In genomic region chr4:152099061-152099425, GRCh38 we compare ENCODE assay signal across 18 cellular contexts.
DNase-seq lines count a peak whose midpoint lies in the region; ATAC-seq, FAIRE-seq and TF ChIP-seq lines count a peak whose summit lies in the region.
"Had no signal": no experiment of that assay in that cellular context is flagged by ENCODE, and none has a peak within 500 bp of the region (broad histone marks: within the 10 kb centered on the region; RNA-seq: fewer than 3 reads in every experiment).

No MANE protein-coding gene starts in this region.

- no peaks in the 10 kb centered on the region for H3K9me2 ChIP-seq in OCI-LY1 (ENCODE audit: low read depth, low read length)

- no peaks in the 10 kb centered on the region for H4K20me1 ChIP-seq in OCI-LY1 (ENCODE audit: insufficient read depth, low read length)

- H3K4me3 ChIP-seq in OCI-LY1 (ENCODE audit: low read depth, low read length, poor library complexity, severe bottlenecking), result no peak overlapping the region
- no peak overlapping the region for H3K4me3 ChIP-seq in bronchial epithelial cell (ENCODE audit: low read depth, low read length)
- H3K4me3 ChIP-seq in thymus (ENCODE audit: low read length), result no peak overlapping the region
- H3K4me3 ChIP-seq in kidney (ENCODE audit: low read length in 2 of 2), result no peak overlapping the region
- H3K4me3 ChIP-seq: coronary artery, skin epidermis had no signal

- peaks cover 29% of the 10 kb centered on the region for H3K4me1 ChIP-seq in OCI-LY1 (ENCODE audit: insufficient read depth, low read length, severe bottlenecking)
- peaks cover 85% of the 10 kb centered on the region for H3K4me1 ChIP-seq in thymus (ENCODE audit: control insufficient read depth, insufficient read depth, low read length)
- no peaks in the 10 kb centered on the region for H3K4me1 ChIP-seq in kidney (ENCODE audit: control insufficient read depth in 1 of 2, insufficient read depth in 1 of 2, low read depth in 1 of 2, low read length in 2 of 2)
- H3K4me1 ChIP-seq: BE2C had no signal

- intact Hi-C loops in kidney (cut with DNase I), result no loop called here

- 69% methylated on average over 6 of the region's 6 CpGs for WGBS in thymus

- no peak for ATAC-seq in stimulated activated naive CD8-positive, alpha-beta T cell treated with anti-CD3 and anti-CD28 coated beads, Interleukin-15, amount 100 ng/mL, for 72 hours
- ATAC-seq in stimulated activated naive CD8-positive, alpha-beta T cell treated with anti-CD3 and anti-CD28 coated beads, Interleukin-15, Interleukin-2, amounts not matched to agents 100 U/mL and 50 U/mL, for 24 hours, result no peak
- ATAC-seq in GM21381 (IDR thresholded peaks at IDR 0.05; ENCODE audit: unreplicated experiment), result no peak

- H3K4me3 Mint-ChIP-seq in stimulated activated naive CD8-positive, alpha-beta T cell treated with anti-CD3 and anti-CD28 coated beads, Interleukin-15, amount 100 ng/mL, for 72 hours, result no peak overlapping the region

- H3K27ac ChIP-seq in OCI-LY1 (ENCODE audit: low read depth, low read length, poor library complexity, severe bottlenecking) (peak overlapping the region; percentile 28), thymus (ENCODE audit: low read depth) (peak overlapping the region; percentile 94), kidney (ENCODE audit: low read depth in 2 of 2, low read length in 2 of 2) (no peak overlapping the region)
- H3K27ac ChIP-seq: coronary artery had no signal

- H2AFZ ChIP-seq in OCI-LY1 (ENCODE audit: low read length), result no peak overlapping the region

- H3K4me2 ChIP-seq in OCI-LY1 (ENCODE audit: low read length), result no peak overlapping the region

- no peak for DNase-seq in stimulated activated naive CD8-positive, alpha-beta T cell treated with anti-CD3 and anti-CD28 coated beads, Interleukin-15, amount 100 ng/mL, for 72 hours
- no peak for DNase-seq in stimulated activated naive CD8-positive, alpha-beta T cell treated with anti-CD3 and anti-CD28 coated beads, Interleukin-15, Interleukin-2, amounts not matched to agents 100 U/mL and 50 U/mL, for 24 hours
- DNase-seq in bronchial epithelial cell (ENCODE audit: low read depth) (no peak), dermis blood vessel endothelial cell (no peak), kidney (no peak)
- DNase-seq: activated CD4-positive, CD25-positive, alpha-beta regulatory T cell treated with anti-CD3 and anti-CD28 coated beads, Interleukin-2, amount 50 U/mL, for 72 hours; BE2C; DMS79; KG1; NCI-H1417; Right ventricle myocardium superior; trophoblast cell had no signal

- TF ChIP-seq CTCF in OCI-LY1 (IDR thresholded peaks at IDR 0.05; ENCODE audit: low read length) (no peak), bronchial epithelial cell (IDR thresholded peaks at IDR 0.05; ENCODE audit: insufficient read depth, low read length, severe bottlenecking) (no peak), kidney (IDR thresholded peaks at IDR 0.05; ENCODE audit: borderline replicate concordance, extremely low read depth, insufficient read depth) (no peak)

- peak overlapping the region; percentile 52 to 54 for H3K27ac Mint-ChIP-seq in stimulated activated naive CD8-positive, alpha-beta T cell treated with anti-CD3 and anti-CD28 coated beads, Interleukin-15, amount 100 ng/mL, for 72 hours

- H3K9ac ChIP-seq in OCI-LY1 (ENCODE audit: low read length), result no peak overlapping the region
- no peak overlapping the region for H3K9ac ChIP-seq in kidney (ENCODE audit: low read length in 2 of 2)

- peaks cover 88% of the 10 kb centered on the region for H3K4me1 Mint-ChIP-seq in stimulated activated naive CD8-positive, alpha-beta T cell treated with anti-CD3 and anti-CD28 coated beads, Interleukin-15, amount 100 ng/mL, for 72 hours

- no peaks in the 10 kb centered on the region for H3F3A ChIP-seq in OCI-LY1 (ENCODE audit: insufficient read depth, low read length)

- no peaks in the 10 kb centered on the region for H3K27me3 Mint-ChIP-seq in stimulated activated naive CD8-positive, alpha-beta T cell treated with anti-CD3 and anti-CD28 coated beads, Interleukin-15, amount 100 ng/mL, for 72 hours

- no peaks in the 10 kb centered on the region for H3K79me2 ChIP-seq in OCI-LY1 (ENCODE audit: insufficient read depth, low read length)

- no peaks in the 10 kb centered on the region for H3K9me3 ChIP-seq in OCI-LY1 (ENCODE audit: low read length)
- no peaks in the 10 kb centered on the region for H3K9me3 ChIP-seq in thymus (ENCODE audit: control insufficient read depth)
- H3K9me3 ChIP-seq in kidney (ENCODE audit: control insufficient read depth in 1 of 2, low read length in 2 of 2), result no peaks in the 10 kb centered on the region
- H3K9me3 ChIP-seq: BE2C had no signal

- H3K36me3 ChIP-seq in OCI-LY1 (ENCODE audit: insufficient read depth, low read length) (no peaks in the 10 kb centered on the region; the same call in 1 of the 2 replicates), bronchial epithelial cell (ENCODE audit: control insufficient read depth, insufficient read depth, low read length) (no peaks in the 10 kb centered on the region), thymus (ENCODE audit: control insufficient read depth, insufficient read depth) (peaks cover under 1% of the 10 kb centered on the region), kidney (ENCODE audit: control insufficient read depth in 1 of 2, insufficient read depth in 2 of 2, low read length in 2 of 2) (no peaks in the 10 kb centered on the region)
- H3K36me3 ChIP-seq: BE2C had no signal

- no peaks in the 10 kb centered on the region for H3K9me3 Mint-ChIP-seq in stimulated activated naive CD8-positive, alpha-beta T cell treated with anti-CD3 and anti-CD28 coated beads, Interleukin-15, amount 100 ng/mL, for 72 hours

- FAIRE-seq in bronchial epithelial cell (lab: Jason Lieb, UNC) (peak; percentile 75), kidney (lab: Jason Lieb, UNC) (no peak)
- FAIRE-seq: astrocyte had no signal

- no peaks in the 10 kb centered on the region for H3K27me3 ChIP-seq in OCI-LY1 (ENCODE audit: insufficient read depth, low read length)
- no peaks in the 10 kb centered on the region for H3K27me3 ChIP-seq in bronchial epithelial cell (ENCODE audit: control insufficient read depth, insufficient read depth, low read length)
- no peaks in the 10 kb centered on the region for H3K27me3 ChIP-seq in thymus (ENCODE audit: control insufficient read depth, insufficient read depth)
- H3K27me3 ChIP-seq: BE2C had no signal

Comparison
In these comparisons a context has a peak if more than half of its experiments do, and no peak if none do; other contexts are left out.
1. H3K27ac ChIP-seq: peak in OCI-LY1 (single experiment) and thymus (single experiment); none in kidney (0 of 2).